18 cellular contexts compared by ENCODE assay signal in genomic region chr12:96570579-96570978, GRCh38.
A peak's percentile ranks its signal among the peaks of the same experiment; 100 is the strongest.
DNase-seq lines count a peak whose midpoint lies in the region; ATAC-seq lines count a peak whose summit lies in the region.
"Had no signal": no experiment of that assay in that cellular context is flagged by ENCODE, and none has a peak within 500 bp of the region (broad histone marks: within the 10 kb centered on the region; RNA-seq: fewer than 3 reads in every experiment).

No MANE protein-coding gene starts in this region.

- H3K27me3 Mint-ChIP-seq in activated CD4-positive, alpha-beta T cell treated with anti-CD3 and anti-CD28 coated beads for 36 hours = peaks cover 24% of the 10 kb centered on the region
- H3K27me3 Mint-ChIP-seq in activated CD4-positive, alpha-beta T cell treated with anti-CD3 and anti-CD28 coated beads, Interleukin-2, amount 10 ng/mL, durations not matched to agents 7 days and 5 days = peaks cover 32% of the 10 kb centered on the region
- H3K27me3 Mint-ChIP-seq in memory B cell = no peaks in the 10 kb centered on the region

- no peak overlapping the region for H3K27ac Mint-ChIP-seq in activated CD4-positive, alpha-beta T cell treated with anti-CD3 and anti-CD28 coated beads for 36 hours
- no peak overlapping the region for H3K27ac Mint-ChIP-seq in activated CD4-positive, alpha-beta T cell treated with anti-CD3 and anti-CD28 coated beads, Interleukin-2, amount 10 ng/mL, durations not matched to agents 7 days and 5 days
- H3K27ac Mint-ChIP-seq in memory B cell = peak overlapping the region; percentile 56
- H3K27ac Mint-ChIP-seq: neural progenitor cell had no signal

- H3K4me3 Mint-ChIP-seq in activated CD4-positive, alpha-beta T cell treated with anti-CD3 and anti-CD28 coated beads for 36 hours = no peak overlapping the region
- no peak overlapping the region for H3K4me3 Mint-ChIP-seq in activated CD4-positive, alpha-beta T cell treated with anti-CD3 and anti-CD28 coated beads, Interleukin-2, amount 10 ng/mL, durations not matched to agents 7 days and 5 days
- no peak overlapping the region for H3K4me3 Mint-ChIP-seq in memory B cell
- H3K4me3 Mint-ChIP-seq: neural progenitor cell had no signal

- POLR2A ChIA-PET in activated CD4-positive, alpha-beta T cell treated with anti-CD3 and anti-CD28 coated beads for 36 hours (lab: Charles Lee) = interaction anchor here (0.6 kb wide), 1 partner anchor 145 kb away, joined by 6 read pairs; no protein-coding TSS in a partner anchor
- POLR2A ChIA-PET in activated CD4-positive, alpha-beta T cell treated with anti-CD3 and anti-CD28 coated beads, Interleukin-2, amount 10 ng/mL, durations not matched to agents 7 days and 5 days (lab: Charles Lee) = no interaction called here

- no peak for DNase-seq in activated CD4-positive, alpha-beta T cell treated with anti-CD3 and anti-CD28 coated beads for 36 hours
- no peak for DNase-seq in activated CD4-positive, alpha-beta T cell treated with anti-CD3 and anti-CD28 coated beads, Interleukin-2, amount 10 ng/mL, durations not matched to agents 7 days and 5 days
- DNase-seq in memory B cell (ENCODE audit: low spot score in 2 of 2) (no peak), nucleus accumbens (lab: John Stamatoyannopoulos, UW) (no peak)
- DNase-seq: 8988T, COR-L47, GOT3, left ventricle myocardium inferior, NCI-H1436 treated with DMSO at 0.1 percent for 48 hours, NCI-H774, trophoblast cell had no signal

- intact Hi-C loops in activated CD4-positive, alpha-beta T cell treated with anti-CD3 and anti-CD28 coated beads for 36 hours (cut with DNase I, micrococcal nuclease) = loop anchor here in 1 of 2 experiments (2.0 to 10.0 kb wide), 2 partner anchors 124 to 1394 kb away; no protein-coding TSS in a partner anchor

- H3K9me3 Mint-ChIP-seq in activated CD4-positive, alpha-beta T cell treated with anti-CD3 and anti-CD28 coated beads for 36 hours (ENCODE audit: low read depth) = no peaks in the 10 kb centered on the region
- peaks cover 1% of the 10 kb centered on the region for H3K9me3 Mint-ChIP-seq in activated CD4-positive, alpha-beta T cell treated with anti-CD3 and anti-CD28 coated beads, Interleukin-2, amount 10 ng/mL, durations not matched to agents 7 days and 5 days
- peaks cover 2% of the 10 kb centered on the region for H3K9me3 Mint-ChIP-seq in memory B cell
- H3K9me3 Mint-ChIP-seq: activated T-helper 2 cell treated with anti-CD3 and anti-CD28 coated beads, Interferon-gamma antibody, Interleukin-2, Interleukin-4, amounts not matched to agents 10 μg/mL and 5 μg/mL and 100 μg/mL, durations not matched to agents 14 hours and 24 hours and 36 hours had no signal

- H3K4me1 Mint-ChIP-seq in activated CD4-positive, alpha-beta T cell treated with anti-CD3 and anti-CD28 coated beads for 36 hours = peaks cover 18% of the 10 kb centered on the region
- H3K4me1 Mint-ChIP-seq in activated CD4-positive, alpha-beta T cell treated with anti-CD3 and anti-CD28 coated beads, Interleukin-2, amount 10 ng/mL, durations not matched to agents 7 days and 5 days = peaks cover 6% of the 10 kb centered on the region
- H3K4me1 Mint-ChIP-seq in memory B cell = peaks cover 13% of the 10 kb centered on the region
- H3K4me1 Mint-ChIP-seq: neural progenitor cell had no signal

- peak; percentile 27 for ATAC-seq in activated CD4-positive, alpha-beta T cell treated with anti-CD3 and anti-CD28 coated beads for 36 hours
- ATAC-seq in GM21528 (IDR thresholded peaks at IDR 0.05; ENCODE audit: low FRiP score, unreplicated experiment) (peak; percentile 30), HG03159 (IDR thresholded peaks at IDR 0.05; ENCODE audit: unreplicated experiment) (peak; percentile 40), memory B cell (ENCODE audit: low read depth) (no peak), HG02571 (IDR thresholded peaks at IDR 0.05; ENCODE audit: unreplicated experiment) (no peak), HG03039 (IDR thresholded peaks at IDR 0.05; ENCODE audit: unreplicated experiment) (no peak)
- ATAC-seq: Right ventricle myocardium inferior had no signal

- CTCF ChIA-PET in activated CD4-positive, alpha-beta T cell treated with anti-CD3 and anti-CD28 coated beads for 36 hours (lab: Charles Lee) = no interaction called here
- CTCF ChIA-PET in activated CD4-positive, alpha-beta T cell treated with anti-CD3 and anti-CD28 coated beads, Interleukin-2, amount 10 ng/mL, durations not matched to agents 7 days and 5 days (lab: Charles Lee) = no interaction called here

- H3K36me3 Mint-ChIP-seq in activated CD4-positive, alpha-beta T cell treated with anti-CD3 and anti-CD28 coated beads for 36 hours (ENCODE audit: low read depth) = no peaks in the 10 kb centered on the region
- no peaks in the 10 kb centered on the region for H3K36me3 Mint-ChIP-seq in activated CD4-positive, alpha-beta T cell treated with anti-CD3 and anti-CD28 coated beads, Interleukin-2, amount 10 ng/mL, durations not matched to agents 7 days and 5 days (ENCODE audit: low read depth)
- H3K36me3 Mint-ChIP-seq in memory B cell = peaks cover 3% of the 10 kb centered on the region
- H3K36me3 Mint-ChIP-seq: neural progenitor cell had no signal

Comparison
In these comparisons a context has a peak if more than half of its experiments do, and no peak if none do; other contexts are left out.
1. ATAC-seq: peak in activated CD4-positive, alpha-beta T cell treated with anti-CD3 and anti-CD28 coated beads for 36 hours (single experiment), GM21528 (single experiment) and HG03159 (single experiment); none in memory B cell (single experiment), HG02571 (single experiment) and HG03039 (single experiment).